In the genomic region with DNA sequence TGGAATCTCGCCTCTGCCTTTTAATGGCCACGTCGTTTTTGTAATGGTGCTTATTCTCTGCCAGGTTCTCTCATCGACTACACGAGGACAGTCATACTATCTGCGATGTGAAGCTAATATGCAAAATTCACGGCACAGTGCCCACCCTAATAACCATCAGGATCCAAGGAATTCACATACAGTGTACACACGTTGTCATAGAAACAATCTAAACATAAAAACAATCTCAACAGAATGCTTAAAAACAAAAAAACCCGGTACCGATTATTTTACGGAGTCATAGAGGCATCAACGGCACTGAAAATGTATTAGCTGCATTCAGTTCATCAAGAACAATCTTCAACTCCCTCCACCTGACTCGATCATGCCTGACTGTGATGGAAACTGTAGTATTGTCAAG, we compare ENCODE assay signal across 8 cellular contexts. TPM values are rescaled to one million over a fixed set of nuclear protein-coding genes. Genes with fewer than 3 reads are reported as not detected.
A peak's percentile ranks its signal among the peaks of the same experiment; 100 is the strongest.
DNase-seq lines count a peak whose midpoint lies in the region; ATAC-seq and TF ChIP-seq lines count a peak whose summit lies in the region.

No MANE protein-coding gene starts in this region.

- no peak overlapping the region for H3K56ac ChIP-seq in H9 (ENCODE audit: insufficient read length, low read depth, low read length)

- H3K79me1 ChIP-seq in H9 (ENCODE audit: insufficient read depth, low read depth, low read length, poor library complexity, severe bottlenecking) = no peaks in the 10 kb centered on the region

- WGBS in H9 (ENCODE audit: extremely low coverage, insufficient read length, low lambda C conversion rate) = no CpG with 5 or more reads among the region's 13 CpGs
- 6 to 11% methylated on average over 11 to 13 of the region's 13 CpGs for WGBS in endodermal cell (ENCODE audit: insufficient coverage in 1 of 2, insufficient read length in 1 of 2), 2 experiments

- H3K18ac ChIP-seq in H9 (ENCODE audit: insufficient read length, low read depth, low read length) = peak overlapping the region; percentile 16

- H4K20me1 ChIP-seq in H9 (ENCODE audit: control insufficient read depth, insufficient read depth, insufficient read length) (no peaks in the 10 kb centered on the region), PC-3 (ENCODE audit: low read length) (no peaks in the 10 kb centered on the region)

- H3K4me2 ChIP-seq in H9 (ENCODE audit: insufficient read depth, insufficient read length, low read length) = peak overlapping the region; percentile 94
- H3K4me2 ChIP-seq in PC-3 (ENCODE audit: low read length) = peak overlapping the region; percentile 93

- H3K4me3 Mint-ChIP-seq in H9 = peak overlapping the region; percentile 94 to 97
- peak overlapping the region; percentile 96 for H3K4me3 Mint-ChIP-seq in endodermal cell
- peak overlapping the region; percentile 97 for H3K4me3 Mint-ChIP-seq in natural killer cell treated with Interleukin-12 subunit alpha and Interleukin-12 subunit beta and Interleukin-15 and Interleukin-18, amount 100 ng/mL, for 72 hours

- no peaks in the 10 kb centered on the region for H3K4me1 ChIP-seq in H9 (ENCODE audit: insufficient read depth, low read length)
- H3K4me1 ChIP-seq in PC-3 (ENCODE audit: insufficient read depth, low read length) = peaks cover 16% of the 10 kb centered on the region
- no peaks in the 10 kb centered on the region for H3K4me1 ChIP-seq in endodermal cell (ENCODE audit: control insufficient read depth, insufficient read depth, low read length)

- peak overlapping the region; percentile 92; the same call in 1 of the 2 replicates for H3K14ac ChIP-seq in H9 (ENCODE audit: insufficient read depth, low read length)

- H3K27ac ChIP-seq in H9 (ENCODE audit: insufficient read length, low read depth, low read length) = no peak overlapping the region
- peak overlapping the region; percentile 43 for H3K27ac ChIP-seq in PC-3 (ENCODE audit: low read length)
- H3K27ac ChIP-seq in endodermal cell (ENCODE audit: low read depth, low read length) = peak overlapping the region; percentile 33

- peaks cover 6 to 7% of the 10 kb centered on the region in 2 experiments; a peak in 2 of 5 replicates for H3K9me3 Mint-ChIP-seq in H9
- H3K9me3 Mint-ChIP-seq in endodermal cell = no peaks in the 10 kb centered on the region
- no peaks in the 10 kb centered on the region for H3K9me3 Mint-ChIP-seq in natural killer cell treated with Interleukin-12 subunit alpha and Interleukin-12 subunit beta and Interleukin-15 and Interleukin-18, amount 100 ng/mL, for 72 hours

- no TSS peak for BruUV-seq in PC-3 (replicated peaks; lab: Mats Ljungman, UMichigan)

- no peak overlapping the region for H2BK5ac ChIP-seq in H9 (ENCODE audit: insufficient read length, low read length)

- H2BK120ac ChIP-seq in H9 (ENCODE audit: low read depth, low read length, poor library complexity, severe bottlenecking) = no peak overlapping the region

- H2BK12ac ChIP-seq in H9 (ENCODE audit: insufficient read length, low read depth, low read length) = no peak overlapping the region

- H2AK5ac ChIP-seq in H9 (ENCODE audit: insufficient read length, low read length) = no peak overlapping the region

- no peaks in the 10 kb centered on the region for H3K9me2 ChIP-seq in PC-3 (replicated peaks; ENCODE audit: low read length)

- H3K36me3 ChIP-seq in PC-3 (ENCODE audit: low read depth, low read length) (no peaks in the 10 kb centered on the region; the same call in 1 of the 2 replicates), endodermal cell (ENCODE audit: control insufficient read depth, insufficient read depth, low read length) (peaks cover 15% of the 10 kb centered on the region)

- H3K4ac ChIP-seq in H9 (ENCODE audit: low read depth, low read length) = no peak overlapping the region

- H3K9me3 ChIP-seq in H9 (ENCODE audit: control insufficient read depth, low read depth, low read length) = no peaks in the 10 kb centered on the region
- no peaks in the 10 kb centered on the region for H3K9me3 ChIP-seq in PC-3 (ENCODE audit: low read length)
- H3K9me3 ChIP-seq in endodermal cell (ENCODE audit: control insufficient read depth, low read length) = peaks cover 9% of the 10 kb centered on the region

- DNase-seq in EH (ENCODE audit: low read depth) = peak; percentile 25
- DNase-seq in H9 = no peak
- no peak for DNase-seq in PC-3
- no peak for DNase-seq in endodermal cell
- DNase-seq in natural killer cell treated with Interleukin-12 subunit alpha and Interleukin-12 subunit beta and Interleukin-15 and Interleukin-18, amount 100 ng/mL, for 72 hours (ENCODE audit: low spot score) = no peak
- no peak for DNase-seq in NOMO-1 (lab: John Stamatoyannopoulos, UW; ENCODE audit: unreplicated experiment in 2 of 2)
- no peak for DNase-seq in mesenteric fat pad (ENCODE audit: low spot score)

- H3K27me3 ChIP-seq in H9 (ENCODE audit: insufficient read depth, low read length) = no peaks in the 10 kb centered on the region
- peaks cover 13% of the 10 kb centered on the region; the same call in 1 of the 2 replicates for H3K27me3 ChIP-seq in PC-3 (ENCODE audit: low read length)
- H3K27me3 ChIP-seq in endodermal cell (ENCODE audit: control insufficient read depth, insufficient read depth, low read length, poor library complexity, severe bottlenecking) = peaks cover 7% of the 10 kb centered on the region

- no peak for TF ChIP-seq CTCF in H9 (conservative IDR thresholded peaks at IDR 0.05)
- no peak for TF ChIP-seq CTCF in PC-3 (conservative IDR thresholded peaks at IDR 0.05; ENCODE audit: low read depth, low read length)
- TF ChIP-seq CTCF in endodermal cell (conservative IDR thresholded peaks at IDR 0.05) = no peak

- H3K36me3 Mint-ChIP-seq in H9 (ENCODE audit: insufficient read depth in 1 of 3, low read depth in 3 of 3) (peaks cover 4 to 18% (median 14%) of the 10 kb centered on the region in 3 experiments; a peak in 6 of 7 replicates), endodermal cell (ENCODE audit: low read depth) (peaks cover 10% of the 10 kb centered on the region)
- H3K36me3 Mint-ChIP-seq in natural killer cell treated with Interleukin-12 subunit alpha and Interleukin-12 subunit beta and Interleukin-15 and Interleukin-18, amount 100 ng/mL, for 72 hours = peaks cover 23% of the 10 kb centered on the region

- H3K27ac Mint-ChIP-seq in H9 = peak overlapping the region; percentile 57 to 100 (median 98)
- H3K27ac Mint-ChIP-seq in endodermal cell = peak overlapping the region; percentile 99
- peak overlapping the region; percentile 92 to 93 for H3K27ac Mint-ChIP-seq in natural killer cell treated with Interleukin-12 subunit alpha and Interleukin-12 subunit beta and Interleukin-15 and Interleukin-18, amount 100 ng/mL, for 72 hours

- peaks cover 7% of the 10 kb centered on the region for H3K23me2 ChIP-seq in H9 (ENCODE audit: insufficient read length, low read depth, low read length, poor library complexity, severe bottlenecking)

- intact Hi-C loops in PC-3 (cut with micrococcal nuclease) = loop anchor here (1.0 to 5.0 kb wide), 3 partner anchors 90 to 519 kb away; partner anchors contain the start of gene BRAF

- peak overlapping the region; percentile 79 for H3K4me3 ChIP-seq in PC-3 (ENCODE audit: low read length)
- H3K4me3 ChIP-seq in endodermal cell (ENCODE audit: low read length) = peak overlapping the region; percentile 84

- H3K4me1 Mint-ChIP-seq in H9 = peaks cover 13 to 21% of the 10 kb centered on the region in 2 experiments
- H3K4me1 Mint-ChIP-seq in endodermal cell = peaks cover 8% of the 10 kb centered on the region
- H3K4me1 Mint-ChIP-seq in natural killer cell treated with Interleukin-12 subunit alpha and Interleukin-12 subunit beta and Interleukin-15 and Interleukin-18, amount 100 ng/mL, for 72 hours (ENCODE audit: low read depth in 2 of 2) = peaks cover 33 to 37% of the 10 kb centered on the region in 2 donors

- no peak overlapping the region for H4K91ac ChIP-seq in H9 (ENCODE audit: insufficient read length, low read depth, low read length)

- H3K9ac ChIP-seq in H9 (ENCODE audit: extremely low read depth, insufficient read length, low read length) = peak overlapping the region; percentile 87
- H3K9ac ChIP-seq in PC-3 (ENCODE audit: low read length) = peak overlapping the region; percentile 76
- peak overlapping the region; percentile 62 for H3K9ac ChIP-seq in endodermal cell (ENCODE audit: extremely low read depth, low read length, poor library complexity, severe bottlenecking)

- ATAC-seq in PC-3 (peak; percentile 5), GM21381 (IDR thresholded peaks at IDR 0.05; ENCODE audit: unreplicated experiment) (no peak)
- no peak for ATAC-seq in natural killer cell treated with Interleukin-12 subunit alpha and Interleukin-12 subunit beta and Interleukin-15 and Interleukin-18, amount 100 ng/mL, for 72 hours

- H2AFZ ChIP-seq in H9 (ENCODE audit: low read length) = no peak overlapping the region
- H2AFZ ChIP-seq in PC-3 (ENCODE audit: low read length) = peak overlapping the region; percentile 100

- H4K5ac ChIP-seq in H9 (ENCODE audit: insufficient read length, low read depth, low read length) = no peak overlapping the region

- POLR2A ChIA-PET in PC-3 (lab: Charles Lee; ENCODE audit: unreplicated experiment) = interaction anchor here (0.6 to 0.7 kb wide), 2 partner anchors 9 to 30 kb away, joined by 3 to 4 read pairs; no protein-coding TSS in a partner anchor

- H4K8ac ChIP-seq in H9 (replicated peaks; ENCODE audit: insufficient read length, low read depth, low read length) = no peak overlapping the region

- peaks cover 7% of the 10 kb centered on the region for H3F3A ChIP-seq in PC-3 (ENCODE audit: low read length, unreplicated experiment)

- H3K23ac ChIP-seq in H9 (ENCODE audit: insufficient read length, low read depth, low read length) = no peak overlapping the region

- CTCF ChIA-PET in PC-3 (lab: Charles Lee) = interaction anchor here (0.6 kb wide), 1 partner anchor 360 kb away, joined by 3 read pairs; no protein-coding TSS in a partner anchor

- peaks cover 13% of the 10 kb centered on the region for H3K27me3 Mint-ChIP-seq in H9 (ENCODE audit: low read depth)
- peaks cover 11% of the 10 kb centered on the region for H3K27me3 Mint-ChIP-seq in endodermal cell (ENCODE audit: insufficient read depth)
- peaks cover 8 to 24% of the 10 kb centered on the region in 2 donors for H3K27me3 Mint-ChIP-seq in natural killer cell treated with Interleukin-12 subunit alpha and Interleukin-12 subunit beta and Interleukin-15 and Interleukin-18, amount 100 ng/mL, for 72 hours

- H3T11ph ChIP-seq in H9 (ENCODE audit: low read length) = no peak overlapping the region

- H3K79me2 ChIP-seq in H9 (ENCODE audit: insufficient read depth, low read length) (no peaks in the 10 kb centered on the region; the same call in 1 of the 2 replicates), PC-3 (ENCODE audit: low read length) (peaks cover 28% of the 10 kb centered on the region)

- H2BK15ac ChIP-seq in H9 (ENCODE audit: low read depth, low read length) = no peak overlapping the region

- H2BK20ac ChIP-seq in H9 (ENCODE audit: low read depth, low read length, poor library complexity, severe bottlenecking) = no peak overlapping the region

RNA-seq across cellular contexts. Expression of gene MRPS33, which starts 0.7 kb away (rescaled TPM):
- total RNA-seq in H9 (2021) = 58.3 and 64.2 TPM in 2 replicates
- total RNA-seq in PC-3 (2014; rRNA removed) = 38.5 and 57.1 TPM in 2 replicates
- total RNA-seq in endodermal cell = 10 to 100 TPM; 57.0 to 60.2 TPM
- 46.2 TPM for polyA plus RNA-seq in endodermal cell (2013, experiment 1 of 2)
- polyA plus RNA-seq in endodermal cell (2013, experiment 2 of 2) = 41.6 TPM
- total RNA-seq in natural killer cell treated with Interleukin-12 subunit alpha and Interleukin-12 subunit beta and Interleukin-15 and Interleukin-18, amount 100 ng/mL, for 72 hours = 10 to 100 TPM; 74.2 to 75.0 TPM
- 41.9 TPM for total RNA-seq in mesenteric fat pad

RNA-seq across cellular contexts. Expression of gene TMEM178B, which starts 59.8 kb away (rescaled TPM):
- total RNA-seq in H9 (2021) = 9.3 and 11.3 TPM in 2 replicates
- 0.29 and 0.46 TPM in 2 replicates for total RNA-seq in PC-3 (2014; rRNA removed)
- 1 to 10 TPM; 1.7 to 4.1 TPM for total RNA-seq in endodermal cell
- 2.7 TPM for polyA plus RNA-seq in endodermal cell (2013, experiment 1 of 2)
- 2.3 TPM for polyA plus RNA-seq in endodermal cell (2013, experiment 2 of 2)
- 1 to 10 TPM; 8.2 to 9.0 TPM for total RNA-seq in natural killer cell treated with Interleukin-12 subunit alpha and Interleukin-12 subunit beta and Interleukin-15 and Interleukin-18, amount 100 ng/mL, for 72 hours
- 0.74 TPM for total RNA-seq in mesenteric fat pad
